In the genomic region with DNA sequence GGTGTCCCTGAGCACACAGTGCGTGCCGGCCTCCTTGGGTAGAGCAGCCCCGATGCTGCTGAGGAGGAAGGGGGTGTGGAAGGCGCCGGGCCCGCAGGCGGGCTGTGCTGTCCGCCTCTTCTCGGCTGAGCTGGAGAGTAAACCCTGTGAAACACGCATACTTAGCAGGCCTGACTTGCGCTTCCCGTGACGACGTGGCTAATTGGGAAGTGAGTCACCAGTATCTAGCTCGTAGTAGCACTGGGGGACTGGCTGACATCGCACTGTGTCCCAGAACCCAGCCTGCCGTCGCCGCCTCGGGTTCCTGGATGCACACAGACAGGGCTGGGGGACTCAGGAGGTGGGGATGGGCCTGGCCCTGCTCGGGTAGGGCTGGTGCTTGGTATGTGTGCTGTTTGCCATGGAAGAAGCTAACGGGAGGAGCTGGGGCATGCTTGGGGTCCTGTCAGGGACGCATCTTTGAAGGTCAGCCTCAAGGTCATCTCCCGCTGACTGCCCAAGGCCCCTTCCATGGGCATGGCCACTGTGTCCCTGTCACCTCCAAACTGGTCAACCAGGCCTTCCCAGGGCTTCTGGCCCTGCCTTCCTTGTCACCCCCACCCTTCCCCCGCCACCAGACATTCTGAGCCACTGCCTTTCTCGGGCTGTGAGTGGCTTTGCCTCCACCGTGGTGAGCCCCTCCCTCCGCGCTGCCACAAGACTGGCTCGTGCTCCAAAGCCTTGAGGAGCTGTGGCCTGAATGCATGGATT, we compare ENCODE assay signal across 25 cellular contexts.
A peak's percentile ranks its signal among the peaks of the same experiment; 100 is the strongest.
DNase-seq lines count a peak whose midpoint lies in the region; ATAC-seq and TF ChIP-seq lines count a peak whose summit lies in the region.
"Had no signal": no experiment of that assay in that cellular context is flagged by ENCODE, and none has a peak within 500 bp of the region (broad histone marks: within the 10 kb centered on the region; RNA-seq: fewer than 3 reads in every experiment).

No MANE protein-coding gene starts in this region.

- TF ChIP-seq CTCF in AG09319 (IDR thresholded peaks at IDR 0.05; ENCODE audit: low read depth, low read length), result no peak
- no peak for TF ChIP-seq CTCF in dorsolateral prefrontal cortex (IDR thresholded peaks at IDR 0.05 in 54 of 56, conservative IDR thresholded peaks at IDR 0.05 in 2 of 56; ENCODE audit: low read depth in 1 of 56, partially characterized antibody in 56 of 56)

- intact Hi-C loops in dorsolateral prefrontal cortex (cut with DNase I), result loop anchor here in 1 of 2 donors (5.0 kb wide), 1 partner anchor 52 kb away; no protein-coding TSS in a partner anchor

- DNase-seq in AG09319 (ENCODE audit: extremely low read depth, low read depth) (peak; percentile 44), dorsolateral prefrontal cortex (peak in 6 of 10 donors; percentile 55 to 79 (median 60)), NCI-H526 (lab: John Stamatoyannopoulos, UW) (no peak), pons (ENCODE audit: low spot score) (no peak)
- DNase-seq in stimulated activated CD4-positive, alpha-beta T cell treated with anti-CD3 and anti-CD28 coated beads, Interleukin-4, amount 100 ng/mL, for 1 hour, result no peak
- DNase-seq: activated CD4-positive, alpha-beta T cell treated with anti-CD3 and anti-CD28 coated beads, Interleukin-2, amount 10 ng/mL, durations not matched to agents 24 days and 14 days; CD4-positive, alpha-beta memory T cell; DMS153; foreskin melanocyte; IMR-90; kidney glomerular epithelial cell; mesenchymal stem cell; naive thymus-derived CD8-positive, alpha-beta T cell; NCI-H1436 treated with DMSO at 0.1 percent for 48 hours; stimulated activated CD4-positive, alpha-beta T cell treated with anti-CD3 and anti-CD28 coated beads, Interleukin-1b, Interleukin-23, amount 100 ng/mL, for 48 hours; stimulated activated naive B cell treated with anti-CD40 and anti-IgM and Interleukin-4, amounts not matched to agents 10 μg/mL and 1 μg/mL and 100 μg/mL, for 72 hours; testis had no signal

- no peak for ATAC-seq in HG02759 (IDR thresholded peaks at IDR 0.05; ENCODE audit: unreplicated experiment)
- ATAC-seq: activated T-helper 17 cell treated with anti-CD3 and anti-CD28 coated beads, Interleukin-2, amount 50 U/mL, for 72 hours; GM12878; naive thymus-derived CD8-positive, alpha-beta T cell; stimulated activated naive B cell treated with anti-CD40 and anti-IgM and Interleukin-4, amounts not matched to agents 10 μg/mL and 1 μg/mL and 100 μg/mL, for 72 hours had no signal

- H3K9me3 ChIP-seq in HUES6 (ENCODE audit: control insufficient read depth, insufficient read depth, low read depth, low read length) (no peaks in the 10 kb centered on the region), mesodermal cell (ENCODE audit: control insufficient read depth, low read length) (no peaks in the 10 kb centered on the region)
- H3K9me3 ChIP-seq: HAP-1, testis had no signal

- WGBS in mesodermal cell (ENCODE audit: insufficient coverage in 2 of 2), 2 experiments, result 72 to 80% methylated on average over 24 to 26 of the region's 30 CpGs

- H3K4me1 ChIP-seq in HUES6 (ENCODE audit: control insufficient read depth, insufficient read depth, low read length), result peaks cover 31% of the 10 kb centered on the region
- H3K4me1 ChIP-seq in mesodermal cell (ENCODE audit: control insufficient read depth, insufficient read depth, low read length, poor library complexity, severe bottlenecking), result peaks cover 24% of the 10 kb centered on the region
- H3K4me1 ChIP-seq: HAP-1, parathyroid adenoma, testis had no signal

- peak overlapping the region; percentile 5 for H3K9ac ChIP-seq in HUES6 (ENCODE audit: low read length)
- H3K9ac ChIP-seq: parathyroid adenoma had no signal

- H3K36me3 ChIP-seq in HUES6 (ENCODE audit: control insufficient read depth, insufficient read depth, low read length) (no peaks in the 10 kb centered on the region), mesodermal cell (ENCODE audit: control insufficient read depth, insufficient read depth, low read length) (no peaks in the 10 kb centered on the region)
- H3K36me3 ChIP-seq: HAP-1 had no signal

- H3K4me3 ChIP-seq in HUES6 (ENCODE audit: low read depth, low read length), result no peak overlapping the region
- H3K4me3 ChIP-seq in dorsolateral prefrontal cortex, result no peak overlapping the region
- H3K4me3 ChIP-seq in mesodermal cell (ENCODE audit: extremely low read depth, insufficient read depth, low read length, poor library complexity, severe bottlenecking), result no peak overlapping the region
- H3K4me3 ChIP-seq: GM12878, HAP-1, testis had no signal

- H3K27me3 ChIP-seq in HUES6 (ENCODE audit: control insufficient read depth, insufficient read depth, low read length) (no peaks in the 10 kb centered on the region), dorsolateral prefrontal cortex (no peaks in the 10 kb centered on the region)
- H3K27me3 ChIP-seq: testis had no signal

- H3K27ac ChIP-seq in HUES6 (ENCODE audit: low read depth, low read length) (no peak overlapping the region), dorsolateral prefrontal cortex (peak overlapping the region in 17 of 59 donors; percentile 5 to 51 (median 32)), mesodermal cell (ENCODE audit: low read depth, low read length, severe bottlenecking) (peak overlapping the region; percentile 58)
- H3K27ac ChIP-seq: epithelial cell of prostate, parathyroid adenoma, testis had no signal

Comparison
In these comparisons a context has a peak if more than half of its experiments do, and no peak if none do; other contexts are left out.
1. DNase-seq: peak in AG09319 (single experiment) and dorsolateral prefrontal cortex (6 of 10); none in NCI-H526 (0 of 2), pons (single experiment) and stimulated activated CD4-positive, alpha-beta T cell treated with anti-CD3 and anti-CD28 coated beads, Interleukin-4, amount 100 ng/mL, for 1 hour (single experiment).